23 cellular contexts compared by ENCODE assay signal in the genomic region with DNA sequence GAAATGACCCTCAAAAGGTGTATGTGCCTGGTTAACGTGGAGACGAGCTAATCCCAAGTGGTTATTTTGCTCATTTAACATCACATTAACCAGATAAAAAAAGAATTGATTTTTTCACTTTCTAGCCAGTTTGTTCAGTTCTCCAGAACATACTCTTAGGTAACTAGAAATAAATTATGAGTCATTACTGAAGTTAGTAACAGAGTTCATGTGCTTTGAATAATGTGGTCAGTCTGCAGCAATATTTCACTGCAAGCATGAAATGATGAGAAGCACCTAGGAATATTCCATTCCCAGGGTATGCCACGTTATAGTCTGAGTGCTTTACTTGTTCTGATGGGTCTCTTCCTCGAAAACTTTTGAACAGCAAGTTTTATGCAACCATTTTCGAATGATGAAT.
A peak's percentile ranks its signal among the peaks of the same experiment; 100 is the strongest.
DNase-seq lines count a peak whose midpoint lies in the region; ATAC-seq and TF ChIP-seq lines count a peak whose summit lies in the region.
"Had no signal": no experiment of that assay in that cellular context is flagged by ENCODE, and none has a peak within 500 bp of the region (broad histone marks: within the 10 kb centered on the region; RNA-seq: fewer than 3 reads in every experiment).

No MANE protein-coding gene starts in this region.

- in situ Hi-C loops in HAP-1 (cut with MboI; ENCODE audit: low sequenced_read_pairs): no loop called here

- H3K4me1 ChIP-seq in HEK293 (ENCODE audit: control insufficient read depth, insufficient read depth, low read length) (no peaks in the 10 kb centered on the region), HAP-1 (peaks cover 14% of the 10 kb centered on the region)
- H3K4me1 ChIP-seq: left lung, prostate gland, suprapubic skin had no signal

- H3K36me3 ChIP-seq in HEK293 (ENCODE audit: control insufficient read depth in 2 of 2, insufficient read depth in 1 of 2, low read length in 2 of 2) (no peaks in the 10 kb centered on the region), HAP-1 (replicated peaks) (no peaks in the 10 kb centered on the region)
- H3K36me3 ChIP-seq: esophagus muscularis mucosa, left lung, prostate gland, suprapubic skin, WERI-Rb-1 had no signal

- DNase-seq in MV-4-11 (lab: John Stamatoyannopoulos, UW) (peak; percentile 26), kidney glomerular epithelial cell (lab: John Stamatoyannopoulos, UW) (peak; percentile 26), NCI-H69 (lab: John Stamatoyannopoulos, UW) (no peak), SKM-1 (lab: John Stamatoyannopoulos, UW; ENCODE audit: unreplicated experiment) (no peak), HAP-1 (ENCODE audit: low spot score in 2 of 2) (no peak)
- DNase-seq: activated CD4-positive, alpha-beta T cell treated with anti-CD3 and anti-CD28 coated beads, Interleukin-2, amount 50 U/mL, for 4 hours; activated naive CD4-positive, alpha-beta T cell; anterior cingulate cortex; CD8-positive, alpha-beta T cell; DMS53; GOT3; left lung; mucosa of descending colon; NCI-H1092; stimulated activated CD4-positive, alpha-beta T cell treated with anti-CD3 and anti-CD28 coated beads, Interleukin-12 subunit alpha, Interleukin-12 subunit beta, amount 100 ng/mL, for 4 hours; T-helper 17 cell; WERI-Rb-1 had no signal

- CTCF ChIA-PET in HEK293 (lab: Yijun Ruan, JAX): interaction anchor here (0.9 to 1.2 kb wide), 2 partner anchors 10 to 146 kb away, joined by 5 read pairs; no protein-coding TSS in a partner anchor

- TF ChIP-seq CTCF in HEK293 (tag by site-specific recombination; IDR thresholded peaks at IDR 0.05): no peak

- no peaks in the 10 kb centered on the region for H3K27me3 ChIP-seq in HAP-1 (ENCODE audit: low read depth)
- H3K27me3 ChIP-seq: suprapubic skin had no signal

- ATAC-seq in GM18499 (IDR thresholded peaks at IDR 0.05; ENCODE audit: insufficient read depth, unreplicated experiment) (peak; percentile 64), GM18907 (IDR thresholded peaks at IDR 0.05; ENCODE audit: unreplicated experiment) (no peak)
- ATAC-seq: CD8-positive, alpha-beta T cell; left lung; mucosa of descending colon; T-helper 17 cell had no signal

- POLR2A ChIA-PET in HEK293 (lab: Yijun Ruan, JAX): no interaction called here

- H3K27ac ChIP-seq in HEK293 (ENCODE audit: extremely low read depth, low read depth, low read length): no peak overlapping the region
- H3K27ac ChIP-seq: esophagus muscularis mucosa, left lung, prostate gland, suprapubic skin, WERI-Rb-1 had no signal

- no peak overlapping the region for H3K4me3 ChIP-seq in HEK293 (ENCODE audit: low read depth, low read length)
- H3K4me3 ChIP-seq in HAP-1: no peak overlapping the region
- H3K4me3 ChIP-seq: esophagus muscularis mucosa, left lung, mucosa of descending colon, prostate gland, suprapubic skin had no signal

- H3K9me3 ChIP-seq in HEK293 (ENCODE audit: control insufficient read depth, insufficient read depth, low read depth, low read length) (no peaks in the 10 kb centered on the region), HAP-1 (peaks cover 2% of the 10 kb centered on the region; the same call in 1 of the 2 replicates)
- H3K9me3 ChIP-seq: esophagus muscularis mucosa, mucosa of descending colon, prostate gland, suprapubic skin had no signal

TF ChIP-seq in HEK293, 187 proteins besides CTCF, POLR2A, EP300 and RAD21:
- TF ChIP-seq SALL2 (tag by site-specific recombination; IDR thresholded peaks at IDR 0.05; ENCODE audit: borderline replicate concordance): no peak
- TF ChIP-seq, protein P1, sequence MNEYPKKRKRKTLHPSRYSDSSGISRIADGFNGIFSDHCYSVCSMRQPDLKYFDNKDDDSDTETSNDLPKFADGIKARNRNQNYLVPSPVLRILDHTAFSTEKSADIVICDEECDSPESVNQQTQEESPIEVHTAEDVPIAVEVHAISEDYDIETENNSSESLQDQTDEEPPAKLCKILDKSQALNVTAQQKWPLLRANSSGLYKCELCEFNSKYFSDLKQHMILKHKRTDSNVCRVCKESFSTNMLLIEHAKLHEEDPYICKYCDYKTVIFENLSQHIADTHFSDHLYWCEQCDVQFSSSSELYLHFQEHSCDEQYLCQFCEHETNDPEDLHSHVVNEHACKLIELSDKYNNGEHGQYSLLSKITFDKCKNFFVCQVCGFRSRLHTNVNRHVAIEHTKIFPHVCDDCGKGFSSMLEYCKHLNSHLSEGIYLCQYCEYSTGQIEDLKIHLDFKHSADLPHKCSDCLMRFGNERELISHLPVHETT (tag by site-specific recombination; IDR thresholded peaks at IDR 0.05): no peak
- TF ChIP-seq ZNF785 (tag by site-specific recombination; IDR thresholded peaks at IDR 0.05): no peak
- TF ChIP-seq PRDM10 (tag by site-specific recombination; IDR thresholded peaks at IDR 0.05): peak; percentile 29; the same call in 1 of the 2 replicates
- TF ChIP-seq ZNF16 (tag by site-specific recombination; IDR thresholded peaks at IDR 0.05; ENCODE audit: low read depth): no peak
- TF ChIP-seq ZNF416 (tag by site-specific recombination; IDR thresholded peaks at IDR 0.05): no peak

Comparison
In these comparisons a context has a peak if more than half of its experiments do, and no peak if none do; other contexts are left out.
1. DNase-seq: peak in MV-4-11 (single experiment) and kidney glomerular epithelial cell (single experiment); none in NCI-H69 (single experiment), SKM-1 (single experiment) and HAP-1 (0 of 2).